In genomic region chr19:49422407-49423277, GRCh38 we compare ENCODE assay signal across 6 cellular contexts. TPM values are rescaled to one million over a fixed set of nuclear protein-coding genes. Genes with fewer than 3 reads are reported as not detected.
DNase-seq lines count a peak whose midpoint lies in the region; ATAC-seq, FAIRE-seq and TF ChIP-seq lines count a peak whose summit lies in the region.

No MANE protein-coding gene starts in this region.

- ATAC-seq in K562 (peak; percentile 90), GM19395 (IDR thresholded peaks at IDR 0.05; ENCODE audit: unreplicated experiment) (no peak), HG03469 (IDR thresholded peaks at IDR 0.05; ENCODE audit: unreplicated experiment) (no peak)

- peak; percentile 58 for FAIRE-seq in K562 (lab: Jason Lieb, UNC)

- peaks cover 97% of the 10 kb centered on the region for H3K27me3 Mint-ChIP-seq in neural crest cell (ENCODE audit: low read depth)

- TF ChIP-seq POLR2A in K562 (conservative IDR thresholded peaks at IDR 0.05) = peak; percentile 67

- peak overlapping the region in 3 of 11 experiments; percentile 11 to 34 (median 29); a peak in 1 of 22 replicates for H3K9ac ChIP-seq in BLaER1 treated with 17β-estradiol and CSF1 and Interleukin-3, amounts not matched to agents 10 nM and 100 nM
- H3K9ac ChIP-seq in K562 (ENCODE audit: insufficient read depth in 1 of 2, low read depth in 2 of 2, low read length in 2 of 2) = peak overlapping the region; percentile 67 to 92

- WGBS in K562 (ENCODE audit: insufficient coverage, low coverage, missing lambda C conversion rate) = 11% methylated on average over 63 of the region's 69 CpGs

- H3K4me2 ChIP-seq in BLaER1 treated with 17β-estradiol and CSF1 and Interleukin-3, amounts not matched to agents 10 nM and 100 nM = peak overlapping the region; percentile 51 to 86 (median 72)
- peak overlapping the region; percentile 78 for H3K4me2 ChIP-seq in K562 (ENCODE audit: insufficient read depth, low read length)

- H3K4me3 ChIP-seq in BLaER1 treated with 17β-estradiol and CSF1 and Interleukin-3, amounts not matched to agents 10 nM and 100 nM = peak overlapping the region in 8 of 10 experiments; percentile 26 to 54 (median 32); a peak in 12 of 20 replicates
- peak overlapping the region; percentile 9; the same call in 1 of the 2 replicates for H3K4me3 ChIP-seq in K562

- peaks cover 0 to 9% (median 4%) of the 10 kb centered on the region in 11 experiments; a peak in 11 of 22 replicates for H3K9me3 ChIP-seq in BLaER1 treated with 17β-estradiol and CSF1 and Interleukin-3, amounts not matched to agents 10 nM and 100 nM (replicated peaks in 1 of 11)
- H3K9me3 ChIP-seq in K562 (replicated peaks; ENCODE audit: control insufficient read depth, insufficient read depth, low read depth, low read length) = no peaks in the 10 kb centered on the region

- BruUV-seq in K562 (replicated peaks; lab: Mats Ljungman, UMichigan) = no TSS peak

- POLR2A ChIA-PET in K562 (lab: Yijun Ruan, JAX) = interaction anchor here (0.6 to 1.9 kb wide), 5 partner anchors 9 to 99 kb away, joined by 3 to 6 read pairs (median 4); no protein-coding TSS in a partner anchor

- intact Hi-C loops in K562 (cut with micrococcal nuclease) = loop anchor here (2.0 kb wide), 1 partner anchor 20 kb away; no protein-coding TSS in a partner anchor

- peak; percentile 72 for DNase-seq in NCI-H1694 treated with DMSO at 0.1 percent for 48 hours (lab: John Stamatoyannopoulos, UW)
- peak; percentile 87 to 91 (median 90) for DNase-seq in K562 (ENCODE audit: extremely low read depth in 1 of 4, low spot score in 3 of 4)
- DNase-seq in neural crest cell (ENCODE audit: low read depth, low spot score) = peak; percentile 56

- no peaks in the 10 kb centered on the region for H3K36me3 ChIP-seq in BLaER1 treated with 17β-estradiol and CSF1 and Interleukin-3, amounts not matched to agents 10 nM and 100 nM
- H3K36me3 ChIP-seq in K562 (ENCODE audit: control insufficient read depth, insufficient read depth, low read length) = no peaks in the 10 kb centered on the region

- H3K9me1 ChIP-seq in K562 (ENCODE audit: control insufficient read depth, insufficient read depth, low read length) = no peaks in the 10 kb centered on the region

- TF ChIP-seq CTCF in K562 (IDR thresholded peaks at IDR 0.05 in 2 of 3, conservative IDR thresholded peaks at IDR 0.05 in 1 of 3; ENCODE audit: insufficient read depth in 2 of 3, low read depth in 1 of 3, low read length in 3 of 3) (peak; percentile 79 to 90 (median 83)), neural crest cell (conservative IDR thresholded peaks at IDR 0.05) (peak; percentile 54)

- no peaks in the 10 kb centered on the region for H3K79me2 ChIP-seq in K562 (ENCODE audit: control insufficient read depth, insufficient read depth, low read length)

- peak overlapping the region; percentile 98 for H2AFZ ChIP-seq in K562 (ENCODE audit: low read depth, low read length)

- TF ChIP-seq RAD21 in K562 (CRISPR knock-in tag; conservative IDR thresholded peaks at IDR 0.05 in 1 of 2, IDR thresholded peaks at IDR 0.05 in 1 of 2) = peak; percentile 26 to 55; a peak in 2 of 4 replicates

- H3K27ac ChIP-seq in BLaER1 treated with 17β-estradiol and CSF1 and Interleukin-3, amounts not matched to agents 10 nM and 100 nM = no peak overlapping the region
- peak overlapping the region; percentile 50; the same call in 2 of the 3 replicates for H3K27ac ChIP-seq in K562 (ENCODE audit: extremely low read depth, low read depth, low read length)

- no peaks in the 10 kb centered on the region for H3K9me3 Mint-ChIP-seq in neural crest cell

- no peak overlapping the region for H3K4me3 Mint-ChIP-seq in neural crest cell

- H3K4me1 Mint-ChIP-seq in neural crest cell = peaks cover 24% of the 10 kb centered on the region

- no peak overlapping the region for H3K27ac Mint-ChIP-seq in neural crest cell (ENCODE audit: unreplicated experiment)

- in situ Hi-C loops in K562 (cut with MboI) = no loop called here

- H3K36me3 Mint-ChIP-seq in neural crest cell (ENCODE audit: low read depth) = no peaks in the 10 kb centered on the region

- no peak for TF ChIP-seq EP300 in K562 (IDR thresholded peaks at IDR 0.05; ENCODE audit: low read length)

- peaks cover 49 to 81% (median 77%) of the 10 kb centered on the region in 10 experiments for H3K4me1 ChIP-seq in BLaER1 treated with 17β-estradiol and CSF1 and Interleukin-3, amounts not matched to agents 10 nM and 100 nM
- peaks cover 45 to 57% of the 10 kb centered on the region in 2 experiments for H3K4me1 ChIP-seq in K562 (replicated peaks in 1 of 2; ENCODE audit: control insufficient read depth in 2 of 2, insufficient read depth in 2 of 2, low read length in 2 of 2)

- CTCF ChIA-PET in K562 (lab: Yijun Ruan, JAX; ENCODE audit: low intra/inter-chr PET ratio) = interaction anchor here (0.7 kb wide), 1 partner anchor 145 kb away, joined by 3 read pairs; no protein-coding TSS in a partner anchor

- peaks cover 0 to 14% (median 6%) of the 10 kb centered on the region in 11 experiments; a peak in 11 of 22 replicates for H4K20me1 ChIP-seq in BLaER1 treated with 17β-estradiol and CSF1 and Interleukin-3, amounts not matched to agents 10 nM and 100 nM
- no peaks in the 10 kb centered on the region for H4K20me1 ChIP-seq in K562 (replicated peaks; ENCODE audit: control insufficient read depth, insufficient read depth, low read length)

- peaks cover 82 to 91% (median 88%) of the 10 kb centered on the region in 11 experiments for H3K27me3 ChIP-seq in BLaER1 treated with 17β-estradiol and CSF1 and Interleukin-3, amounts not matched to agents 10 nM and 100 nM
- H3K27me3 ChIP-seq in K562 (ENCODE audit: control insufficient read depth in 2 of 2, insufficient read depth in 2 of 2, low read length in 2 of 2) = no peaks in the 10 kb centered on the region

RNA-seq across cellular contexts. Expression of gene PTH2, which starts 0.6 kb away (rescaled TPM):
- not detected in 2 replicates for total RNA-seq in K562 (2011; cell fraction: chromatin; rRNA removed; ENCODE audit: low replicate concordance)
- not detected in 2 replicates for total RNA-seq in K562 (2011; cell fraction: nucleolus; rRNA removed)
- total RNA-seq in K562 (2011; cell fraction: nucleoplasm; rRNA removed) = not detected in 2 replicates
- total RNA-seq in K562 (2014; rRNA removed) (0.61 TPM in 1 of 2 replicates, not detected in the other), K562 (2014; rRNA removed; fragmentation: Illumina TruSeq; extraction: Trizol) (not detected in 2 replicates), K562 (2015; rRNA removed; fragmentation: Illumina TruSeq; extraction: Trizol) (not detected in 2 replicates), K562 (2021) (0.60 and 1.3 TPM in 2 replicates), neural crest cell (not detected in 2 replicates)
- polyA plus RNA-seq in K562 (2011; rRNA removed) (not detected in 2 replicates), K562 (2014; fragmentation: Illumina TruSeq; extraction: Trizol) (not detected in 2 replicates), K562 (2014; fragmentation: Nextera tagmentation; extraction: Ambion mirVana) (not detected), K562 (2014; rRNA removed) (not detected in 2 replicates)
- 0.29 and 0.64 TPM in 2 replicates for polyA plus RNA-seq in K562 (2011; cell fraction: cytosol; rRNA removed)
- polyA plus RNA-seq in K562 (2011; cell fraction: nucleus; rRNA removed) = 0.70 TPM in 1 of 2 replicates, not detected in the other
- 0.39 TPM in 1 of 2 replicates, not detected in the other for polyA plus RNA-seq in K562 (2012)
- not detected in 2 replicates for polyA minus RNA-seq in K562 (2011; rRNA and poly(A)+ RNA removed)
- not detected in 2 replicates for polyA minus RNA-seq in K562 (2011; cell fraction: cytosol; rRNA and poly(A)+ RNA removed)
- polyA minus RNA-seq in K562 (2011; cell fraction: nucleus; rRNA and poly(A)+ RNA removed) = not detected in 2 replicates

RNA-seq across cellular contexts. Expression of gene GFY, which starts 2.5 kb away (rescaled TPM):
- total RNA-seq in K562 (2011; cell fraction: chromatin; rRNA removed; ENCODE audit: low replicate concordance) = 1.3 and 1.6 TPM in 2 replicates
- total RNA-seq in K562 (2011; cell fraction: nucleolus; rRNA removed) = 0.67 and 0.92 TPM in 2 replicates
- total RNA-seq in K562 (2011; cell fraction: nucleoplasm; rRNA removed) = 0.92 and 1.2 TPM in 2 replicates
- total RNA-seq in K562 (2014; rRNA removed) (0.12 TPM in 1 of 2 replicates, not detected in the other), K562 (2014; rRNA removed; fragmentation: Illumina TruSeq; extraction: Trizol) (not detected in 2 replicates), K562 (2015; rRNA removed; fragmentation: Illumina TruSeq; extraction: Trizol) (0.07 TPM in 1 of 2 replicates, not detected in the other), K562 (2021) (0.11 TPM in 1 of 2 replicates, not detected in the other), neural crest cell (not detected in 2 replicates)
- polyA plus RNA-seq in K562 (2011; rRNA removed) (0.19 and 0.26 TPM in 2 replicates), K562 (2014; fragmentation: Illumina TruSeq; extraction: Trizol) (0.33 and 0.40 TPM in 2 replicates), K562 (2014; fragmentation: Nextera tagmentation; extraction: Ambion mirVana) (under 1 TPM in 1 of 2 experiments, not detected in 1; 0.06 TPM), K562 (2014; rRNA removed) (0.11 and 0.33 TPM in 2 replicates)
- 0.18 and 0.30 TPM in 2 replicates for polyA plus RNA-seq in K562 (2011; cell fraction: cytosol; rRNA removed)
- 1.8 and 2.6 TPM in 2 replicates for polyA plus RNA-seq in K562 (2011; cell fraction: nucleus; rRNA removed)
- polyA plus RNA-seq in K562 (2012) = 0.33 and 0.53 TPM in 2 replicates
- not detected in 2 replicates for polyA minus RNA-seq in K562 (2011; rRNA and poly(A)+ RNA removed)
- polyA minus RNA-seq in K562 (2011; cell fraction: cytosol; rRNA and poly(A)+ RNA removed) = not detected in 2 replicates
- polyA minus RNA-seq in K562 (2011; cell fraction: nucleus; rRNA and poly(A)+ RNA removed) = 0.27 and 0.56 TPM in 2 replicates

RNA-seq across cellular contexts. Expression of gene SLC17A7, which starts 18.7 kb away (rescaled TPM):
- total RNA-seq in K562 (2011; cell fraction: chromatin; rRNA removed; ENCODE audit: low replicate concordance) = 9.2 and 13.8 TPM in 2 replicates
- total RNA-seq in K562 (2011; cell fraction: nucleolus; rRNA removed) = 11.8 and 13.3 TPM in 2 replicates
- total RNA-seq in K562 (2011; cell fraction: nucleoplasm; rRNA removed) = 16.4 and 22.1 TPM in 2 replicates
- total RNA-seq in K562 (2014; rRNA removed) (2.4 and 3.2 TPM in 2 replicates), K562 (2014; rRNA removed; fragmentation: Illumina TruSeq; extraction: Trizol) (1.1 TPM in 2 replicates), K562 (2015; rRNA removed; fragmentation: Illumina TruSeq; extraction: Trizol) (1.4 TPM in 2 replicates), K562 (2021) (9.2 and 9.9 TPM in 2 replicates), neural crest cell (0.23 TPM in 1 of 2 replicates, not detected in the other)
- polyA plus RNA-seq in K562 (2011; rRNA removed) (4.8 and 7.0 TPM in 2 replicates), K562 (2014; fragmentation: Illumina TruSeq; extraction: Trizol) (12.8 and 15.7 TPM in 2 replicates), K562 (2014; fragmentation: Nextera tagmentation; extraction: Ambion mirVana) (1 to 10 TPM; 1.7 to 1.8 TPM), K562 (2014; rRNA removed) (5.5 and 5.7 TPM in 2 replicates)
- 9.6 and 10.2 TPM in 2 replicates for polyA plus RNA-seq in K562 (2011; cell fraction: cytosol; rRNA removed)
- polyA plus RNA-seq in K562 (2011; cell fraction: nucleus; rRNA removed) = 8.6 TPM in 2 replicates
- polyA plus RNA-seq in K562 (2012) = 6.9 and 8.3 TPM in 2 replicates
- 4.4 and 4.6 TPM in 2 replicates for polyA minus RNA-seq in K562 (2011; rRNA and poly(A)+ RNA removed)
- polyA minus RNA-seq in K562 (2011; cell fraction: cytosol; rRNA and poly(A)+ RNA removed) = 3.5 and 3.8 TPM in 2 replicates
- 1.8 and 2.4 TPM in 2 replicates for polyA minus RNA-seq in K562 (2011; cell fraction: nucleus; rRNA and poly(A)+ RNA removed)

RNA-seq across cellular contexts. Expression of gene PIH1D1, which starts 29.0 kb away (rescaled TPM):
- 153 and 228 TPM in 2 replicates for total RNA-seq in K562 (2011; cell fraction: chromatin; rRNA removed; ENCODE audit: low replicate concordance)
- 123 and 143 TPM in 2 replicates for total RNA-seq in K562 (2011; cell fraction: nucleolus; rRNA removed)
- total RNA-seq in K562 (2011; cell fraction: nucleoplasm; rRNA removed) = 145 and 152 TPM in 2 replicates
- total RNA-seq in K562 (2014; rRNA removed) (224 and 233 TPM in 2 replicates), K562 (2014; rRNA removed; fragmentation: Illumina TruSeq; extraction: Trizol) (102 and 112 TPM in 2 replicates), K562 (2015; rRNA removed; fragmentation: Illumina TruSeq; extraction: Trizol) (120 and 125 TPM in 2 replicates), K562 (2021) (161 and 164 TPM in 2 replicates), neural crest cell (104 and 110 TPM in 2 replicates)
- polyA plus RNA-seq in K562 (2011; rRNA removed) (137 and 156 TPM in 2 replicates), K562 (2014; fragmentation: Illumina TruSeq; extraction: Trizol) (137 and 156 TPM in 2 replicates), K562 (2014; fragmentation: Nextera tagmentation; extraction: Ambion mirVana) (10 to 100 TPM; 26.5 to 48.0 TPM), K562 (2014; rRNA removed) (199 and 221 TPM in 2 replicates)
- 171 and 200 TPM in 2 replicates for polyA plus RNA-seq in K562 (2011; cell fraction: cytosol; rRNA removed)
- 229 and 274 TPM in 2 replicates for polyA plus RNA-seq in K562 (2011; cell fraction: nucleus; rRNA removed)
- 153 and 156 TPM in 2 replicates for polyA plus RNA-seq in K562 (2012)
- 105 and 146 TPM in 2 replicates for polyA minus RNA-seq in K562 (2011; rRNA and poly(A)+ RNA removed)
- polyA minus RNA-seq in K562 (2011; cell fraction: cytosol; rRNA and poly(A)+ RNA removed) = 63.5 and 65.9 TPM in 2 replicates
- 52.0 and 62.1 TPM in 2 replicates for polyA minus RNA-seq in K562 (2011; cell fraction: nucleus; rRNA and poly(A)+ RNA removed)

RNA-seq across cellular contexts. Expression of gene ALDH16A1, which starts 30.4 kb away (rescaled TPM):
- 12.5 and 54.5 TPM in 2 replicates for total RNA-seq in K562 (2011; cell fraction: chromatin; rRNA removed; ENCODE audit: low replicate concordance)
- total RNA-seq in K562 (2011; cell fraction: nucleolus; rRNA removed) = 31.5 and 38.2 TPM in 2 replicates
- 31.5 and 34.9 TPM in 2 replicates for total RNA-seq in K562 (2011; cell fraction: nucleoplasm; rRNA removed)
- total RNA-seq in K562 (2014; rRNA removed) (46.2 and 52.2 TPM in 2 replicates), K562 (2014; rRNA removed; fragmentation: Illumina TruSeq; extraction: Trizol) (2.1 and 2.4 TPM in 2 replicates), K562 (2015; rRNA removed; fragmentation: Illumina TruSeq; extraction: Trizol) (17.0 and 18.6 TPM in 2 replicates), K562 (2021) (36.9 and 40.3 TPM in 2 replicates), neural crest cell (51.9 and 52.7 TPM in 2 replicates)
- polyA plus RNA-seq in K562 (2011; rRNA removed) (7.6 and 12.4 TPM in 2 replicates), K562 (2014; fragmentation: Illumina TruSeq; extraction: Trizol) (2.2 and 8.9 TPM in 2 replicates), K562 (2014; fragmentation: Nextera tagmentation; extraction: Ambion mirVana) (1 to 10 TPM; 2.8 to 3.3 TPM), K562 (2014; rRNA removed) (29.7 and 31.7 TPM in 2 replicates)
- 14.7 and 45.1 TPM in 2 replicates for polyA plus RNA-seq in K562 (2011; cell fraction: cytosol; rRNA removed)
- polyA plus RNA-seq in K562 (2011; cell fraction: nucleus; rRNA removed) = 30.5 and 50.7 TPM in 2 replicates
- polyA plus RNA-seq in K562 (2012) = 26.1 and 43.4 TPM in 2 replicates
- polyA minus RNA-seq in K562 (2011; rRNA and poly(A)+ RNA removed) = 3.5 and 5.4 TPM in 2 replicates
- 22.0 and 25.8 TPM in 2 replicates for polyA minus RNA-seq in K562 (2011; cell fraction: cytosol; rRNA and poly(A)+ RNA removed)
- polyA minus RNA-seq in K562 (2011; cell fraction: nucleus; rRNA and poly(A)+ RNA removed) = 6.6 and 9.0 TPM in 2 replicates
